In the genomic region with DNA sequence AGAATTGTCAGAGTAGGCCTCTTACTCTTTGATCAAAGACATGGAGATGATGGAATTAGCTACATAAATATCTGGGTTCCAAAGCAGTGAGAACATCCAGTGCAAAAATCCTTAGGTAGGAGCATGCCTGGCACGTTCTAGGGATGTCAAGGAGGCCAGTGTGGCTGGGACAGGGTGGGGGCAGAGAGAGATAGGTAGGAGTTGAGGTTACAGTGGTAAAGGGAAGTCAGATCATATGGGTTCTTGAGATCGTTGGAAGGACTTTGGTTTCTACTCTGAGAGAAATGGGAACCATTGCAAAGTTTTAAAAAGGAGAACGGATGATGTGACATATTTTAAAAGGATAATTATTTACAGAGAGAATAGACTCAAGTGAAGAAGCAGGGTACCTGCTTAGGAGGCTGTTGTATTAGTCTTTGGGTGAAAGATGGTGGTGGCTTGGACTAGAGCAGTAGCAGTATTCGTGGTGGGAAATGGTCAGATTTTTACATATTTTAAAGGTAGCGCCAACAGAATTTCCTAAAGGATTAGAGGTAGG, we compare ENCODE assay signal across 8 cellular contexts. TPM values are rescaled to one million over a fixed set of nuclear protein-coding genes. Genes with fewer than 3 reads are reported as not detected.
DNase-seq lines count a peak whose midpoint lies in the region; ATAC-seq and TF ChIP-seq lines count a peak whose summit lies in the region.

No MANE protein-coding gene starts in this region.

- DNase-seq in RWPE2 (ENCODE audit: low spot score) (no peak), SW 1271 (lab: John Stamatoyannopoulos, UW) (no peak), kidney tubule cell (ENCODE audit: low spot score) (no peak)
- DNase-seq in naive thymus-derived CD4-positive, alpha-beta T cell, result no peak
- DNase-seq in activated CD8-positive, alpha-beta memory T cell treated with anti-CD3 and anti-CD28 coated beads, Interleukin-2, amount 50 U/mL, for 4 hours, result no peak
- DNase-seq in activated effector memory CD4-positive, alpha-beta T cell treated with Interleukin-2 at 50 U/mL for 16 hours, result no peak

- H3K4me3 ChIP-seq in RWPE2 (ENCODE audit: severe bottlenecking), result no peak overlapping the region
- no peak overlapping the region for H3K4me3 ChIP-seq in naive thymus-derived CD4-positive, alpha-beta T cell (ENCODE audit: low read length)

- H3K4me1 Mint-ChIP-seq in naive thymus-derived CD4-positive, alpha-beta T cell, result peaks cover 14 to 28% (median 25%) of the 10 kb centered on the region in 7 donors

- no peak for TF ChIP-seq CTCF in RWPE2 (IDR thresholded peaks at IDR 0.05; ENCODE audit: poor library complexity, severe bottlenecking)

- H3K4me1 ChIP-seq in RWPE2 (ENCODE audit: insufficient read depth, poor library complexity, severe bottlenecking), result peaks cover 24% of the 10 kb centered on the region
- H3K4me1 ChIP-seq in naive thymus-derived CD4-positive, alpha-beta T cell (ENCODE audit: control insufficient read depth in 2 of 2, insufficient read depth in 2 of 2, low read length in 2 of 2), result peaks cover 4 to 22% of the 10 kb centered on the region in 2 donors

- H3K27ac ChIP-seq in RWPE2 (ENCODE audit: poor library complexity, severe bottlenecking), result peak overlapping the region; percentile 88
- no peak overlapping the region for H3K27ac ChIP-seq in naive thymus-derived CD4-positive, alpha-beta T cell (ENCODE audit: low read depth, low read length)

- no peaks in the 10 kb centered on the region for H3K27me3 ChIP-seq in RWPE2 (ENCODE audit: insufficient read depth, poor library complexity, severe bottlenecking)
- no peaks in the 10 kb centered on the region for H3K27me3 ChIP-seq in naive thymus-derived CD4-positive, alpha-beta T cell (ENCODE audit: control insufficient read depth in 2 of 2, insufficient read depth in 2 of 2, low read length in 2 of 2)

- POLR2A ChIA-PET in naive thymus-derived CD4-positive, alpha-beta T cell (lab: Charles Lee), result no interaction called here

- no peaks in the 10 kb centered on the region for H3K9me3 ChIP-seq in RWPE2 (ENCODE audit: severe bottlenecking)
- no peaks in the 10 kb centered on the region for H3K9me3 ChIP-seq in naive thymus-derived CD4-positive, alpha-beta T cell (ENCODE audit: control insufficient read depth in 2 of 3, low read length in 3 of 3)

- peaks cover 0 to 2% (median 0%) of the 10 kb centered on the region in 5 donors for H3K36me3 Mint-ChIP-seq in naive thymus-derived CD4-positive, alpha-beta T cell

- intact Hi-C loops in naive thymus-derived CD4-positive, alpha-beta T cell (cut with micrococcal nuclease), result loop anchor here (1.0 to 5.0 kb wide), 6 partner anchors 47 to 196 kb away; a partner anchor contains a TSS

- H3K36me3 ChIP-seq in RWPE2 (ENCODE audit: low read depth), result no peaks in the 10 kb centered on the region
- H3K36me3 ChIP-seq in naive thymus-derived CD4-positive, alpha-beta T cell (ENCODE audit: control insufficient read depth in 2 of 3, insufficient read depth in 3 of 3, low read length in 3 of 3), result no peaks in the 10 kb centered on the region

- ATAC-seq in GM18873 (IDR thresholded peaks at IDR 0.05; ENCODE audit: low FRiP score, unreplicated experiment) (peak; percentile 8), HG02610 (IDR thresholded peaks at IDR 0.05; ENCODE audit: unreplicated experiment) (peak; percentile 8), RWPE2 (ENCODE audit: low read depth) (no peak)
- ATAC-seq in naive thymus-derived CD4-positive, alpha-beta T cell, result peak; percentile 40

- H3K4me3 Mint-ChIP-seq in naive thymus-derived CD4-positive, alpha-beta T cell, result peak overlapping the region in 1 of 10 donors; percentile 29

- peak overlapping the region in 4 of 9 donors; percentile 6 to 75 (median 42) for H3K27ac Mint-ChIP-seq in naive thymus-derived CD4-positive, alpha-beta T cell

- peaks cover 0 to 12% (median 0%) of the 10 kb centered on the region in 11 donors for H3K9me3 Mint-ChIP-seq in naive thymus-derived CD4-positive, alpha-beta T cell

- CTCF ChIA-PET in naive thymus-derived CD4-positive, alpha-beta T cell (lab: Charles Lee), result no interaction called here

- no peaks in the 10 kb centered on the region for H3K27me3 Mint-ChIP-seq in naive thymus-derived CD4-positive, alpha-beta T cell

RNA-seq across cellular contexts. Expression of a gene that starts 47.5 kb away (rescaled TPM):
- total RNA-seq in naive thymus-derived CD4-positive, alpha-beta T cell, result 100 to 1,000 TPM in 1 of 5 experiments, 10 to 100 TPM in 4; 21.9 to 101 (median 50.6) TPM
- 10 to 100 TPM; 11.0 to 25.0 TPM for polyA plus RNA-seq in naive thymus-derived CD4-positive, alpha-beta T cell
